ENCODE assay signal across 6 cellular contexts in the genomic region with DNA sequence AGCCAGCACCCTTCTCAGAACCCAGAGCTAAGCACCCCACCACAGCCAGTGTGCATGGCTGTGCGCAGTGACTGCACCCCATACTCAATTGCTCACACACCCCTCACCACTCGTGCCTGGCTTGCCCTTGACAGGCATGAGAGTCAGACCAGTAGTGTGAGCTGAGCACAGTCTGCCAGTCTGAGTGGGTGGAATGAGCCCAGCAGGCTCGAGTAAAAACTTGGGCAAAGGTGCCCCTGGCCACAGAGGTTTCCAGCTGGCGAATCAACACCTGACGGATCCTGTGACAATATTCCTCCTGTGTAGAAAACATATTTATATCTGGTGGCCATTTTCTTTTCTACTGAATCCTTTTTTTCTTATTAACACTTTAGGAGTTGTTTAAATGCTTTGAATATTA.
"Had no signal": no experiment of that assay in that cellular context is flagged by ENCODE, and none has a peak within 500 bp of the region (broad histone marks: within the 10 kb centered on the region; RNA-seq: fewer than 3 reads in every experiment).

No MANE protein-coding gene starts in this region.

- ATAC-seq: GM23338, HepG2 had no signal

- H3K4me3 Mint-ChIP-seq: GM23338, H9, IgD-negative memory B cell had no signal

- DNase-seq: H9, HCEC 1CT had no signal

- H3K9me3 Mint-ChIP-seq: IgD-negative memory B cell had no signal

- H3K4me1 Mint-ChIP-seq: GM23338, H9, IgD-negative memory B cell had no signal

- H3K27ac ChIP-seq: HL-60 had no signal

- H3K27me3 Mint-ChIP-seq: IgD-negative memory B cell had no signal

- H3K4me3 ChIP-seq: GM23338 had no signal

- H3K27ac Mint-ChIP-seq: GM23338, H9, IgD-negative memory B cell had no signal
